ENCODE assay signal across 1 cellular context in genomic region chr7:105015631-105015965, GRCh38.
TF ChIP-seq lines count a peak whose summit lies in the region.

No MANE protein-coding gene starts in this region.

TF ChIP-seq in GM12878, 131 proteins besides CTCF, POLR2A, EP300 and RAD21 (continued from another document):
- TF ChIP-seq CHD4 (IDR thresholded peaks at IDR 0.05) (no peak), NR2C1 (IDR thresholded peaks at IDR 0.05) (no peak), PAX8 (IDR thresholded peaks at IDR 0.05) (no peak), NRF1 (conservative IDR thresholded peaks at IDR 0.05; ENCODE audit: low read depth, low read length) (no peak), ZNF687 (IDR thresholded peaks at IDR 0.05) (no peak), MXI1 (IDR thresholded peaks at IDR 0.05; ENCODE audit: low read depth, low read length) (0 out of 2 replicates have a peak, but pooled peaks have one; percentile 19), YY1 (IDR thresholded peaks at IDR 0.05; ENCODE audit: low read depth, low read length) (peak; percentile 92), DPF2 (IDR thresholded peaks at IDR 0.05) (no peak), POLR2AphosphoS2 (IDR thresholded peaks at IDR 0.05; ENCODE audit: low read depth, low read length) (no peak), SUPT20H (IDR thresholded peaks at IDR 0.05; ENCODE audit: borderline replicate concordance, control insufficient read depth, low read depth, low read length) (no peak), ATF7 (IDR thresholded peaks at IDR 0.05; ENCODE audit: low read depth) (no peak), ZZZ3 (IDR thresholded peaks at IDR 0.05; ENCODE audit: control insufficient read depth, insufficient read length, low read depth) (no peak), NR2F1 (conservative IDR thresholded peaks at IDR 0.05) (no peak), CHD2 (IDR thresholded peaks at IDR 0.05; ENCODE audit: borderline replicate concordance, low read depth, low read length) (no peak)
